1 cellular context compared by ENCODE assay signal in the genomic region with DNA sequence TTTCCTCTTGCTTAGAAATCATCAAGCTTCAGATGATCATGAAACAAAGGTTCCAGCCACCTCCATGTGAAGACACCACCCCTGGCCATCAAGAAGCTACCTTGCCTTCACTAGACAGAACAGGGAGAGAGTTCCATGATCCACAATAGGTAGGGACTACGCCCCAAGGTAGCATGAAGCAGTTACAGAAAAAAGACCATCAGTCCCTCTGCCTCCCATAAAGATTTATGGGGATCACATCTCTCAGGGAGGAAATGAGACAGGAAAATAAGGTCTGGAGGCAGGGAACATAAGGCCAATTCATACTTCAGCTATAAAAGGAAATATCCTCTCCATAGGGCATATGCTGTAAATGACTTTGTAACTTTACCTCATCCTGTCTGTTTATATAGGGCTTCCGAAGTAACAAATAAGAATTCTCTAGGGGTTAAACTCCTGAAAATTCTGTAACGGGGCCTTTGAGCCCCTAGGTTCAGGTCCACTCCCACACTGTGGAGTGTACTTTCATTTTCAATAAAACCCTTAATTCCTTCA.
TF ChIP-seq lines count a peak whose summit lies in the region.

No MANE protein-coding gene starts in this region.

TF ChIP-seq in HepG2, 621 proteins besides CTCF, POLR2A, EP300 and RAD21 (continued from another document):
- TF ChIP-seq, protein P1, sequence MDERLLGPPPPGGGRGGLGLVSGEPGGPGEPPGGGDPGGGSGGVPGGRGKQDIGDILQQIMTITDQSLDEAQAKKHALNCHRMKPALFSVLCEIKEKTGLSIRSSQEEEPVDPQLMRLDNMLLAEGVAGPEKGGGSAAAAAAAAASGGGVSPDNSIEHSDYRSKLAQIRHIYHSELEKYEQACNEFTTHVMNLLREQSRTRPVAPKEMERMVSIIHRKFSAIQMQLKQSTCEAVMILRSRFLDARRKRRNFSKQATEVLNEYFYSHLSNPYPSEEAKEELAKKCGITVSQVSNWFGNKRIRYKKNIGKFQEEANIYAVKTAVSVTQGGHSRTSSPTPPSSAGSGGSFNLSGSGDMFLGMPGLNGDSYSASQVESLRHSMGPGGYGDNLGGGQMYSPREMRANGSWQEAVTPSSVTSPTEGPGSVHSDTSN (CRISPR knock-in tag; IDR thresholded peaks at IDR 0.05): no peak
- TF ChIP-seq, protein P2, sequence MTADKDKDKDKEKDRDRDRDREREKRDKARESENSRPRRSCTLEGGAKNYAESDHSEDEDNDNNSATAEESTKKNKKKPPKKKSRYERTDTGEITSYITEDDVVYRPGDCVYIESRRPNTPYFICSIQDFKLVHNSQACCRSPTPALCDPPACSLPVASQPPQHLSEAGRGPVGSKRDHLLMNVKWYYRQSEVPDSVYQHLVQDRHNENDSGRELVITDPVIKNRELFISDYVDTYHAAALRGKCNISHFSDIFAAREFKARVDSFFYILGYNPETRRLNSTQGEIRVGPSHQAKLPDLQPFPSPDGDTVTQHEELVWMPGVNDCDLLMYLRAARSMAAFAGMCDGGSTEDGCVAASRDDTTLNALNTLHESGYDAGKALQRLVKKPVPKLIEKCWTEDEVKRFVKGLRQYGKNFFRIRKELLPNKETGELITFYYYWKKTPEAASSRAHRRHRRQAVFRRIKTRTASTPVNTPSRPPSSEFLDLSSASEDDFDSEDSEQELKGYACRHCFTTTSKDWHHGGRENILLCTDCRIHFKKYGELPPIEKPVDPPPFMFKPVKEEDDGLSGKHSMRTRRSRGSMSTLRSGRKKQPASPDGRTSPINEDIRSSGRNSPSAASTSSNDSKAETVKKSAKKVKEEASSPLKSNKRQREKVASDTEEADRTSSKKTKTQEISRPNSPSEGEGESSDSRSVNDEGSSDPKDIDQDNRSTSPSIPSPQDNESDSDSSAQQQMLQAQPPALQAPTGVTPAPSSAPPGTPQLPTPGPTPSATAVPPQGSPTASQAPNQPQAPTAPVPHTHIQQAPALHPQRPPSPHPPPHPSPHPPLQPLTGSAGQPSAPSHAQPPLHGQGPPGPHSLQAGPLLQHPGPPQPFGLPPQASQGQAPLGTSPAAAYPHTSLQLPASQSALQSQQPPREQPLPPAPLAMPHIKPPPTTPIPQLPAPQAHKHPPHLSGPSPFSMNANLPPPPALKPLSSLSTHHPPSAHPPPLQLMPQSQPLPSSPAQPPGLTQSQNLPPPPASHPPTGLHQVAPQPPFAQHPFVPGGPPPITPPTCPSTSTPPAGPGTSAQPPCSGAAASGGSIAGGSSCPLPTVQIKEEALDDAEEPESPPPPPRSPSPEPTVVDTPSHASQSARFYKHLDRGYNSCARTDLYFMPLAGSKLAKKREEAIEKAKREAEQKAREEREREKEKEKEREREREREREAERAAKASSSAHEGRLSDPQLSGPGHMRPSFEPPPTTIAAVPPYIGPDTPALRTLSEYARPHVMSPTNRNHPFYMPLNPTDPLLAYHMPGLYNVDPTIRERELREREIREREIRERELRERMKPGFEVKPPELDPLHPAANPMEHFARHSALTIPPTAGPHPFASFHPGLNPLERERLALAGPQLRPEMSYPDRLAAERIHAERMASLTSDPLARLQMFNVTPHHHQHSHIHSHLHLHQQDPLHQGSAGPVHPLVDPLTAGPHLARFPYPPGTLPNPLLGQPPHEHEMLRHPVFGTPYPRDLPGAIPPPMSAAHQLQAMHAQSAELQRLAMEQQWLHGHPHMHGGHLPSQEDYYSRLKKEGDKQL (CRISPR knock-in tag; IDR thresholded peaks at IDR 0.05; ENCODE audit: low read depth): no peak
- TF ChIP-seq, protein P3, sequence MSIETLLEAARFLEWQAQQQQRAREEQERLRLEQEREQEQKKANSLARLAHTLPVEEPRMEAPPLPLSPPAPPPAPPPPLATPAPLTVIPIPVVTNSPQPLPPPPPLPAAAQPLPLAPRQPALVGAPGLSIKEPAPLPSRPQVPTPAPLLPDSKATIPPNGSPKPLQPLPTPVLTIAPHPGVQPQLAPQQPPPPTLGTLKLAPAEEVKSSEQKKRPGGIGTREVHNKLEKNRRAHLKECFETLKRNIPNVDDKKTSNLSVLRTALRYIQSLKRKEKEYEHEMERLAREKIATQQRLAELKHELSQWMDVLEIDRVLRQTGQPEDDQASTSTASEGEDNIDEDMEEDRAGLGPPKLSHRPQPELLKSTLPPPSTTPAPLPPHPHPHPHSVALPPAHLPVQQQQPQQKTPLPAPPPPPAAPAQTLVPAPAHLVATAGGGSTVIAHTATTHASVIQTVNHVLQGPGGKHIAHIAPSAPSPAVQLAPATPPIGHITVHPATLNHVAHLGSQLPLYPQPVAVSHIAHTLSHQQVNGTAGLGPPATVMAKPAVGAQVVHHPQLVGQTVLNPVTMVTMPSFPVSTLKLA (IDR thresholded peaks at IDR 0.05): no peak
- TF ChIP-seq PCBP2 (optimal IDR thresholded peaks at IDR 0.05; ENCODE audit: low read depth, low read length, poor library complexity, severe bottlenecking): no peak
- TF ChIP-seq ZSCAN12 (CRISPR knock-in tag; IDR thresholded peaks at IDR 0.05): no peak
- no peak for TF ChIP-seq ZKSCAN1 (IDR thresholded peaks at IDR 0.05; ENCODE audit: low read length)
- no peak for TF ChIP-seq ZNF781 (CRISPR knock-in tag; IDR thresholded peaks at IDR 0.05; ENCODE audit: borderline replicate concordance, not compliant biosample characterization)
